ENCODE assay signal across 8 cellular contexts in genomic region chr17:72985882-72986720, GRCh38.
DNase-seq lines count a peak whose midpoint lies in the region; ATAC-seq, FAIRE-seq and TF ChIP-seq lines count a peak whose summit lies in the region.

No MANE protein-coding gene starts in this region.

- no peaks in the 10 kb centered on the region for H3K9me3 Mint-ChIP-seq in activated CD4-positive, alpha-beta T cell treated with anti-CD3 and anti-CD28 coated beads for 36 hours (ENCODE audit: low read depth)

- H3K27me3 ChIP-seq in left lung: no peaks in the 10 kb centered on the region

- H3K27ac ChIP-seq in left lung: peak overlapping the region in 1 of 2 donors; percentile 13

- intact Hi-C loops in activated CD4-positive, alpha-beta T cell treated with anti-CD3 and anti-CD28 coated beads for 36 hours (cut with DNase I, micrococcal nuclease): loop anchor here (1.0 to 5.0 kb wide), 6 partner anchors 106 to 425 kb away; partner anchors contain the start of gene SLC39A11 (in 1 of the 2)
- intact Hi-C loops in left lung (cut with DNase I): loop anchor here in 1 of 2 donors (10.0 kb wide), 1 partner anchor 179 kb away; the partner anchor contains the start of gene SSTR2

- H3K4me3 Mint-ChIP-seq in activated CD4-positive, alpha-beta T cell treated with anti-CD3 and anti-CD28 coated beads for 36 hours: no peak overlapping the region

- H3K36me3 ChIP-seq in left lung: no peaks in the 10 kb centered on the region

- DNase-seq in 8988T (peak; percentile 42), GM12891 (ENCODE audit: insufficient read length, low spot score) (peak; percentile 63), NCI-H2196 (lab: John Stamatoyannopoulos, UW; ENCODE audit: unreplicated experiment) (peak; percentile 78), choroid plexus epithelial cell (ENCODE audit: low read depth) (peak; percentile 91), left lung (peak in 1 of 2 donors; percentile 54)
- peak; percentile 70 for DNase-seq in activated CD4-positive, alpha-beta T cell treated with anti-CD3 and anti-CD28 coated beads for 36 hours
- peak; percentile 30 to 45 (median 39) for DNase-seq in stimulated activated CD4-positive, alpha-beta T cell treated with anti-CD3 and anti-CD28 coated beads, TNF-alpha, amount 100 ng/mL, for 48 hours (ENCODE audit: low read depth in 3 of 3)

- CTCF ChIA-PET in activated CD4-positive, alpha-beta T cell treated with anti-CD3 and anti-CD28 coated beads for 36 hours (lab: Charles Lee): interaction anchor here (0.5 to 2.7 kb wide), 26 partner anchors 9 to 429 kb away, joined by 3 to 26 read pairs (median 4); no protein-coding TSS in a partner anchor

- TF ChIP-seq POLR2A in GM12891 (IDR thresholded peaks at IDR 0.05; ENCODE audit: low read depth, low read length): no peak

- no peak overlapping the region for H3K27ac Mint-ChIP-seq in activated CD4-positive, alpha-beta T cell treated with anti-CD3 and anti-CD28 coated beads for 36 hours

- no peaks in the 10 kb centered on the region for H3K9me3 ChIP-seq in left lung

- H3K4me3 ChIP-seq in choroid plexus epithelial cell (ENCODE audit: low read depth, low read length): no peak overlapping the region
- H3K4me3 ChIP-seq in left lung: no peak overlapping the region

- FAIRE-seq in GM12891 (lab: Jason Lieb, UNC): peak; percentile 74

- H3K27me3 Mint-ChIP-seq in activated CD4-positive, alpha-beta T cell treated with anti-CD3 and anti-CD28 coated beads for 36 hours: no peaks in the 10 kb centered on the region

- TF ChIP-seq CTCF in choroid plexus epithelial cell (conservative IDR thresholded peaks at IDR 0.05; ENCODE audit: low read depth, low read length): peak; percentile 95
- peak; percentile 68 to 91 for TF ChIP-seq CTCF in left lung (IDR thresholded peaks at IDR 0.05)

- peaks cover 1% of the 10 kb centered on the region for H3K4me1 Mint-ChIP-seq in activated CD4-positive, alpha-beta T cell treated with anti-CD3 and anti-CD28 coated beads for 36 hours

- ATAC-seq in HG03060 (IDR thresholded peaks at IDR 0.05; ENCODE audit: low read depth, unreplicated experiment) (peak; percentile 57), left lung (peak; percentile 81)
- peak; percentile 79 for ATAC-seq in activated CD4-positive, alpha-beta T cell treated with anti-CD3 and anti-CD28 coated beads for 36 hours

- H3K36me3 Mint-ChIP-seq in activated CD4-positive, alpha-beta T cell treated with anti-CD3 and anti-CD28 coated beads for 36 hours (ENCODE audit: low read depth): no peaks in the 10 kb centered on the region

- POLR2A ChIA-PET in activated CD4-positive, alpha-beta T cell treated with anti-CD3 and anti-CD28 coated beads for 36 hours (lab: Charles Lee): interaction anchor here (0.6 kb wide), 1 partner anchor 313 kb away, joined by 3 read pairs; no protein-coding TSS in a partner anchor

- peaks cover 0 to 22% of the 10 kb centered on the region in 2 donors for H3K4me1 ChIP-seq in left lung

TF ChIP-seq in GM12891, 5 proteins besides CTCF, POLR2A, EP300 and RAD21:
- peak; percentile 13; the same call in 1 of the 2 replicates for TF ChIP-seq POU2F2 (IDR thresholded peaks at IDR 0.05; ENCODE audit: low read depth, low read length)
- no peak for TF ChIP-seq POLR2AphosphoS5 (IDR thresholded peaks at IDR 0.05; ENCODE audit: low read depth, low read length)
- no peak for TF ChIP-seq TAF1 (IDR thresholded peaks at IDR 0.05; ENCODE audit: low read depth, low read length)
- no peak for TF ChIP-seq PAX5 (IDR thresholded peaks at IDR 0.05; ENCODE audit: insufficient read depth, low read length, severe bottlenecking)
- TF ChIP-seq SPI1 (IDR thresholded peaks at IDR 0.05; ENCODE audit: low read depth, low read length): no peak
